In genomic region chr3:116233921-116234320, GRCh38 we compare ENCODE assay signal across 18 cellular contexts.
DNase-seq lines count a peak whose midpoint lies in the region; ATAC-seq lines count a peak whose summit lies in the region.
"Had no signal": no experiment of that assay in that cellular context is flagged by ENCODE, and none has a peak within 500 bp of the region (broad histone marks: within the 10 kb centered on the region; RNA-seq: fewer than 3 reads in every experiment).

No MANE protein-coding gene starts in this region.

- no peak for DNase-seq in left ventricle myocardium superior
- DNase-seq in left cardiac atrium = no peak
- DNase-seq in OCI-M1 (lab: John Stamatoyannopoulos, UW) = peak; percentile 17
- peak; percentile 37 for DNase-seq in foreskin melanocyte
- DNase-seq in stimulated activated CD4-positive, alpha-beta T cell treated with anti-CD3 and anti-CD28 coated beads, Interleukin-4, amount 100 ng/mL, for 24 hours = no peak
- DNase-seq in SJCRH30 = no peak
- no peak for DNase-seq in nucleus accumbens (lab: John Stamatoyannopoulos, UW)
- DNase-seq: CD8-positive, alpha-beta T cell; COR-L47; DMS 273 treated with DMSO at 0.1 percent for 48 hours; DMS53; GDM1; GOT3; H7; HFFc6; IMR-90 had no signal

- H3K4me1 ChIP-seq in SJCRH30 = no peaks in the 10 kb centered on the region

- no peak overlapping the region for H3K27ac ChIP-seq in SJCRH30
- H3K27ac ChIP-seq: BLaER1 treated with 17β-estradiol and CSF1 and Interleukin-3, amounts not matched to agents 10 nM and 100 nM had no signal

- no peak overlapping the region for H3K4me3 ChIP-seq in SJCRH30
- H3K4me3 ChIP-seq: BLaER1 treated with 17β-estradiol and CSF1 and Interleukin-3, amounts not matched to agents 10 nM and 100 nM had no signal

- intact Hi-C loops in left ventricle myocardium superior (cut with micrococcal nuclease) (no loop called here), left cardiac atrium (cut with DNase I) (no loop called here)

- H3K27me3 ChIP-seq in SJCRH30 = no peaks in the 10 kb centered on the region
- H3K27me3 ChIP-seq: BLaER1 treated with 17β-estradiol and CSF1 and Interleukin-3, amounts not matched to agents 10 nM and 100 nM had no signal

- ATAC-seq in left ventricle myocardium superior (peak; percentile 14), left cardiac atrium (no peak)
- ATAC-seq: CD8-positive, alpha-beta T cell; HCT116 had no signal

- no peaks in the 10 kb centered on the region for H3K9me3 ChIP-seq in SJCRH30 (replicated peaks)
- H3K9me3 ChIP-seq: BLaER1 treated with 17β-estradiol and CSF1 and Interleukin-3, amounts not matched to agents 10 nM and 100 nM had no signal

- H3K36me3 ChIP-seq in SJCRH30 = no peaks in the 10 kb centered on the region
- H3K36me3 ChIP-seq: BLaER1 treated with 17β-estradiol and CSF1 and Interleukin-3, amounts not matched to agents 10 nM and 100 nM had no signal

Comparison
In these comparisons a context has a peak if more than half of its experiments do, and no peak if none do; other contexts are left out.
1. DNase-seq: peak in OCI-M1 (single experiment) and foreskin melanocyte (single experiment); none in left ventricle myocardium superior (single experiment), left cardiac atrium (single experiment), stimulated activated CD4-positive, alpha-beta T cell treated with anti-CD3 and anti-CD28 coated beads, Interleukin-4, amount 100 ng/mL, for 24 hours (single experiment), SJCRH30 (0 of 2) and nucleus accumbens (0 of 56).